Comparison of ENCODE assay signal across 8 cellular contexts in genomic region chr3:15051531-15051930, GRCh38. TPM values are rescaled to one million over a fixed set of nuclear protein-coding genes. Genes with fewer than 3 reads are reported as not detected.
DNase-seq lines count a peak whose midpoint lies in the region; ATAC-seq and TF ChIP-seq lines count a peak whose summit lies in the region.

No MANE protein-coding gene starts in this region.

- ATAC-seq in GM19463 (IDR thresholded peaks at IDR 0.05; ENCODE audit: unreplicated experiment): peak; percentile 45
- ATAC-seq in HG03520 (IDR thresholded peaks at IDR 0.05; ENCODE audit: unreplicated experiment): peak; percentile 53
- peak; percentile 92 for ATAC-seq in left lung

- WGBS in testis, 2 donors: 89% methylated on average over 1 of the region's 1 CpG; no CpG with 5 or more reads in 1 of the 2 donors

- H3K4me1 ChIP-seq in left lung (no peaks in the 10 kb centered on the region), testis (no peaks in the 10 kb centered on the region), tibial artery (no peaks in the 10 kb centered on the region)

- intact Hi-C loops in left lung (cut with DNase I): no loop called here
- intact Hi-C loops in testis (cut with DNase I; ENCODE audit: low total_unique reads): no loop called here
- intact Hi-C loops in tibial artery (cut with DNase I; ENCODE audit: low total_unique reads): loop anchor here (10.0 kb wide), 1 partner anchor 127 kb away; no protein-coding TSS in a partner anchor

- H3K4me3 ChIP-seq in brain microvascular endothelial cell (ENCODE audit: low read depth, low read length) (no peak overlapping the region), left lung (no peak overlapping the region), testis (no peak overlapping the region), tibial artery (no peak overlapping the region)

- H3K27ac ChIP-seq in brain microvascular endothelial cell (no peak overlapping the region), left lung (no peak overlapping the region), testis (no peak overlapping the region), tibial artery (no peak overlapping the region)

- DNase-seq in EL (peak; percentile 53), SW480 (ENCODE audit: low spot score) (peak; percentile 29), brain microvascular endothelial cell (peak; percentile 42), left lung (no peak), testis (peak; percentile 64), tibial artery (no peak)

- in situ Hi-C loops in brain microvascular endothelial cell (cut with HindIII; ENCODE audit: low pct_ligation_motif_present, low sequenced_read_pairs): no loop called here

- TF ChIP-seq CTCF in brain microvascular endothelial cell (IDR thresholded peaks at IDR 0.05; ENCODE audit: low read depth, low read length, missing control alignments) (peak; percentile 87), left lung (IDR thresholded peaks at IDR 0.05) (peak; percentile 41 to 62), testis (IDR thresholded peaks at IDR 0.05) (peak; percentile 23 to 43 (median 37)), tibial artery (IDR thresholded peaks at IDR 0.05) (peak in 1 of 2 experiments; percentile 26)

- H3K36me3 ChIP-seq in brain microvascular endothelial cell (replicated peaks) (peaks cover 48% of the 10 kb centered on the region), left lung (peaks cover 0 to 78% of the 10 kb centered on the region in 2 donors), testis (ENCODE audit: low read depth, missing control alignments) (no peaks in the 10 kb centered on the region), tibial artery (peaks cover 48 to 73% (median 56%) of the 10 kb centered on the region in 3 donors)

- H3K9me3 ChIP-seq in left lung (no peaks in the 10 kb centered on the region), testis (no peaks in the 10 kb centered on the region), tibial artery (no peaks in the 10 kb centered on the region)

- no peak for TF ChIP-seq POLR2A in testis (IDR thresholded peaks at IDR 0.05)

- H3K27me3 ChIP-seq in brain microvascular endothelial cell (replicated peaks) (no peaks in the 10 kb centered on the region), left lung (no peaks in the 10 kb centered on the region), testis (no peaks in the 10 kb centered on the region), tibial artery (no peaks in the 10 kb centered on the region)

RNA-seq across cellular contexts. Expression of gene MRPS25, which starts 13.6 kb away (rescaled TPM):
- total RNA-seq in left lung: 10 to 100 TPM; 62.4 to 70.2 TPM
- 10 to 100 TPM; 40.4 to 55.4 TPM for total RNA-seq in testis
- polyA plus RNA-seq in testis (ENCODE audit: insufficient read depth, low read depth, low replicate concordance): 102 TPM

RNA-seq across cellular contexts. Expression of gene RBSN, which starts 47.4 kb away (rescaled TPM):
- total RNA-seq in left lung (10 to 100 TPM; 24.5 to 24.9 TPM), testis (10 to 100 TPM; 41.7 to 44.8 TPM)
- 19.6 TPM for polyA plus RNA-seq in testis (ENCODE audit: insufficient read depth, low read depth, low replicate concordance)

Comparison
In these comparisons a context has a peak if more than half of its experiments do, and no peak if none do; other contexts are left out.
1. DNase-seq: peak in EL (single experiment), SW480 (single experiment), brain microvascular endothelial cell (single experiment) and testis (single experiment); none in left lung (0 of 2) and tibial artery (0 of 2).
2. Peak in every context shown above with its lines, with median percentiles within 50 percentile points of each other: ATAC-seq.